19 cellular contexts compared by ENCODE assay signal in the genomic region with DNA sequence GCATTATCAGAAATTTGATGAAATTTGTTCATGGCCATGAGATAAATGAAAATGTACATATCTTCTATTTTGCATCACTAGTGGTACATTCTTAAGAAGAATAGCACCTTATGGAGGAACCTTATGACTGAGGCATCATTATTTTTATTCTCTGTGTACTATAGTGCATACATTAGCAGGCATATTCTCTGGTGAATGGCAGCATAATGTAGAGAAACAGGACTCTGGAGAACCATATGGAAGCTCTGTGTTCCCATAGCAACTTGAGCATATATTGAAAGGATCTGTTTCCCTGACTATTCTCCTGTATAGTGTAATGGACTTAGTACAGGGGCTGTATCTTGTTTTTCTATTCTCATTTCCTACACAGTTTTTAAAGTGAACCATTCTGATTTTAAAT.
DNase-seq lines count a peak whose midpoint lies in the region; ATAC-seq, FAIRE-seq and TF ChIP-seq lines count a peak whose summit lies in the region.
"Had no signal": no experiment of that assay in that cellular context is flagged by ENCODE, and none has a peak within 500 bp of the region (broad histone marks: within the 10 kb centered on the region; RNA-seq: fewer than 3 reads in every experiment).

No MANE protein-coding gene starts in this region.

- H3K27me3 ChIP-seq in K562 (ENCODE audit: control insufficient read depth in 2 of 2, insufficient read depth in 2 of 2, low read length in 2 of 2) = no peaks in the 10 kb centered on the region
- H3K27me3 ChIP-seq: BLaER1 had no signal

- ATAC-seq in K562 (no peak), HG03135 (IDR thresholded peaks at IDR 0.05; ENCODE audit: unreplicated experiment) (no peak)
- ATAC-seq: A549, HCT116 had no signal

- no peak for FAIRE-seq in K562 (lab: Jason Lieb, UNC)
- FAIRE-seq: A549, HTR-8/SVneo had no signal

- POLR2A ChIA-PET in K562 (lab: Yijun Ruan, JAX) = no interaction called here

- CTCF ChIA-PET in K562 (lab: Yijun Ruan, JAX; ENCODE audit: low intra/inter-chr PET ratio) = no interaction called here

- intact Hi-C loops in K562 (cut with micrococcal nuclease) = no loop called here

- in situ Hi-C loops in K562 (cut with MboI) = no loop called here
- in situ Hi-C loops in GM13977 (cut with MboI; ENCODE audit: low pct_unique_long_range_greater_than_20kb, low sequenced_read_pairs, unreplicated experiment) = no loop called here

- no peak overlapping the region for H3K27ac ChIP-seq in K562 (ENCODE audit: extremely low read depth, low read depth, low read length)
- H3K27ac ChIP-seq: 22Rv1, A549, BLaER1 had no signal

- no peaks in the 10 kb centered on the region for H4K20me1 ChIP-seq in K562 (replicated peaks; ENCODE audit: control insufficient read depth, insufficient read depth, low read length)
- H4K20me1 ChIP-seq: BLaER1 had no signal

- DNase-seq in DMS 273 (lab: John Stamatoyannopoulos, UW; ENCODE audit: unreplicated experiment) = peak; percentile 49
- DNase-seq in DMS 273 treated with DMSO at 0.1 percent for 48 hours (lab: John Stamatoyannopoulos, UW) = no peak
- peak; percentile 61 for DNase-seq in NCI-H748 (lab: John Stamatoyannopoulos, UW; ENCODE audit: unreplicated experiment)
- DNase-seq in NCI-H748 treated with DMSO at 0.1 percent for 48 hours (lab: John Stamatoyannopoulos, UW) = no peak
- DNase-seq in K562 (ENCODE audit: extremely low read depth in 1 of 4, low spot score in 3 of 4) = no peak
- no peak for DNase-seq in GM13977 (ENCODE audit: low spot score)
- DNase-seq: CD4-positive, alpha-beta memory T cell; DMS79; GDM1; GOT3; H7; HFFc6; KBM-7 had no signal

- H3K4me1 ChIP-seq in K562 (replicated peaks in 1 of 2; ENCODE audit: control insufficient read depth in 2 of 2, insufficient read depth in 2 of 2, low read length in 2 of 2) = no peaks in the 10 kb centered on the region
- H3K4me1 ChIP-seq: A549, BLaER1 had no signal

- H3K4me2 ChIP-seq in K562 (ENCODE audit: insufficient read depth, low read length) = no peak overlapping the region
- H3K4me2 ChIP-seq: A549, BLaER1 had no signal

- TF ChIP-seq EP300 in K562 (IDR thresholded peaks at IDR 0.05; ENCODE audit: low read length) = no peak

- H3K9me3 ChIP-seq in K562 (replicated peaks; ENCODE audit: control insufficient read depth, insufficient read depth, low read depth, low read length) = no peaks in the 10 kb centered on the region
- H3K9me3 ChIP-seq: A549, BLaER1 had no signal

- H2AFZ ChIP-seq in K562 (ENCODE audit: low read depth, low read length) = no peak overlapping the region

- TF ChIP-seq CTCF in K562 (IDR thresholded peaks at IDR 0.05 in 2 of 3, conservative IDR thresholded peaks at IDR 0.05 in 1 of 3; ENCODE audit: insufficient read depth in 2 of 3, low read depth in 1 of 3, low read length in 3 of 3) (no peak), GM13977 (IDR thresholded peaks at IDR 0.05; ENCODE audit: extremely low read depth, insufficient read depth, missing control alignments) (no peak)

- no TSS peak for BruUV-seq in K562 (replicated peaks; lab: Mats Ljungman, UMichigan)

- TF ChIP-seq RAD21 in K562 (CRISPR knock-in tag; conservative IDR thresholded peaks at IDR 0.05 in 1 of 2, IDR thresholded peaks at IDR 0.05 in 1 of 2) = no peak

- no peak for TF ChIP-seq POLR2A in K562 (conservative IDR thresholded peaks at IDR 0.05)

- no peaks in the 10 kb centered on the region for H3K36me3 ChIP-seq in K562 (ENCODE audit: control insufficient read depth, insufficient read depth, low read length)
- H3K36me3 ChIP-seq: BLaER1 had no signal

- no peak overlapping the region for H3K9ac ChIP-seq in K562 (ENCODE audit: insufficient read depth in 1 of 2, low read depth in 2 of 2, low read length in 2 of 2)
- H3K9ac ChIP-seq: BLaER1 had no signal

- no peaks in the 10 kb centered on the region for H3K9me1 ChIP-seq in K562 (ENCODE audit: control insufficient read depth, insufficient read depth, low read length)

- H3K79me2 ChIP-seq in K562 (ENCODE audit: control insufficient read depth, insufficient read depth, low read length) = no peaks in the 10 kb centered on the region

- H3K4me3 ChIP-seq in K562 = no peak overlapping the region
- H3K4me3 ChIP-seq: A549, BLaER1 had no signal

TF ChIP-seq in K562, 482 proteins besides CTCF, POLR2A, EP300 and RAD21:
- TF ChIP-seq EGR1 (conservative IDR thresholded peaks at IDR 0.05) = no peak
- peak; percentile 37; the same call in 1 of the 2 replicates for TF ChIP-seq RFX1 (IDR thresholded peaks at IDR 0.05)
- TF ChIP-seq HDAC6 (IDR thresholded peaks at IDR 0.05; ENCODE audit: low read depth, low read length) = no peak
- TF ChIP-seq, protein P1, sequence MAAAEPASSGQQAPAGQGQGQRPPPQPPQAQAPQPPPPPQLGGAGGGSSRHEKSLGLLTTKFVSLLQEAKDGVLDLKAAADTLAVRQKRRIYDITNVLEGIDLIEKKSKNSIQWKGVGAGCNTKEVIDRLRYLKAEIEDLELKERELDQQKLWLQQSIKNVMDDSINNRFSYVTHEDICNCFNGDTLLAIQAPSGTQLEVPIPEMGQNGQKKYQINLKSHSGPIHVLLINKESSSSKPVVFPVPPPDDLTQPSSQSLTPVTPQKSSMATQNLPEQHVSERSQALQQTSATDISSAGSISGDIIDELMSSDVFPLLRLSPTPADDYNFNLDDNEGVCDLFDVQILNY (CRISPR knock-in tag; IDR thresholded peaks at IDR 0.05) = no peak
- no peak for TF ChIP-seq PTTG1 (tag; IDR thresholded peaks at IDR 0.05; ENCODE audit: low read depth)
- TF ChIP-seq, protein P2, sequence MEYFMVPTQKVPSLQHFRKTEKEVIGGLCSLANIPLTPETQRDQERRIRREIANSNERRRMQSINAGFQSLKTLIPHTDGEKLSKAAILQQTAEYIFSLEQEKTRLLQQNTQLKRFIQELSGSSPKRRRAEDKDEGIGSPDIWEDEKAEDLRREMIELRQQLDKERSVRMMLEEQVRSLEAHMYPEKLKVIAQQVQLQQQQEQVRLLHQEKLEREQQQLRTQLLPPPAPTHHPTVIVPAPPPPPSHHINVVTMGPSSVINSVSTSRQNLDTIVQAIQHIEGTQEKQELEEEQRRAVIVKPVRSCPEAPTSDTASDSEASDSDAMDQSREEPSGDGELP (CRISPR knock-in tag; IDR thresholded peaks at IDR 0.05; ENCODE audit: borderline replicate concordance) = no peak
- TF ChIP-seq, protein P3, sequence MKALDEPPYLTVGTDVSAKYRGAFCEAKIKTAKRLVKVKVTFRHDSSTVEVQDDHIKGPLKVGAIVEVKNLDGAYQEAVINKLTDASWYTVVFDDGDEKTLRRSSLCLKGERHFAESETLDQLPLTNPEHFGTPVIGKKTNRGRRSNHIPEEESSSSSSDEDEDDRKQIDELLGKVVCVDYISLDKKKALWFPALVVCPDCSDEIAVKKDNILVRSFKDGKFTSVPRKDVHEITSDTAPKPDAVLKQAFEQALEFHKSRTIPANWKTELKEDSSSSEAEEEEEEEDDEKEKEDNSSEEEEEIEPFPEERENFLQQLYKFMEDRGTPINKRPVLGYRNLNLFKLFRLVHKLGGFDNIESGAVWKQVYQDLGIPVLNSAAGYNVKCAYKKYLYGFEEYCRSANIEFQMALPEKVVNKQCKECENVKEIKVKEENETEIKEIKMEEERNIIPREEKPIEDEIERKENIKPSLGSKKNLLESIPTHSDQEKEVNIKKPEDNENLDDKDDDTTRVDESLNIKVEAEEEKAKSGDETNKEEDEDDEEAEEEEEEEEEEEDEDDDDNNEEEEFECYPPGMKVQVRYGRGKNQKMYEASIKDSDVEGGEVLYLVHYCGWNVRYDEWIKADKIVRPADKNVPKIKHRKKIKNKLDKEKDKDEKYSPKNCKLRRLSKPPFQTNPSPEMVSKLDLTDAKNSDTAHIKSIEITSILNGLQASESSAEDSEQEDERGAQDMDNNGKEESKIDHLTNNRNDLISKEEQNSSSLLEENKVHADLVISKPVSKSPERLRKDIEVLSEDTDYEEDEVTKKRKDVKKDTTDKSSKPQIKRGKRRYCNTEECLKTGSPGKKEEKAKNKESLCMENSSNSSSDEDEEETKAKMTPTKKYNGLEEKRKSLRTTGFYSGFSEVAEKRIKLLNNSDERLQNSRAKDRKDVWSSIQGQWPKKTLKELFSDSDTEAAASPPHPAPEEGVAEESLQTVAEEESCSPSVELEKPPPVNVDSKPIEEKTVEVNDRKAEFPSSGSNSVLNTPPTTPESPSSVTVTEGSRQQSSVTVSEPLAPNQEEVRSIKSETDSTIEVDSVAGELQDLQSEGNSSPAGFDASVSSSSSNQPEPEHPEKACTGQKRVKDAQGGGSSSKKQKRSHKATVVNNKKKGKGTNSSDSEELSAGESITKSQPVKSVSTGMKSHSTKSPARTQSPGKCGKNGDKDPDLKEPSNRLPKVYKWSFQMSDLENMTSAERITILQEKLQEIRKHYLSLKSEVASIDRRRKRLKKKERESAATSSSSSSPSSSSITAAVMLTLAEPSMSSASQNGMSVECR (CRISPR knock-in tag; IDR thresholded peaks at IDR 0.05) = no peak
- no peak for TF ChIP-seq YBX1 (IDR thresholded peaks at IDR 0.05)

Comparison
In these comparisons a context has a peak if more than half of its experiments do, and no peak if none do; other contexts are left out.
1. DNase-seq: peak in DMS 273 (single experiment) and NCI-H748 (single experiment); none in DMS 273 treated with DMSO at 0.1 percent for 48 hours (single experiment), NCI-H748 treated with DMSO at 0.1 percent for 48 hours (single experiment), K562 (0 of 4) and GM13977 (single experiment).